Comparison of ENCODE assay signal across 9 cellular contexts in the genomic region with DNA sequence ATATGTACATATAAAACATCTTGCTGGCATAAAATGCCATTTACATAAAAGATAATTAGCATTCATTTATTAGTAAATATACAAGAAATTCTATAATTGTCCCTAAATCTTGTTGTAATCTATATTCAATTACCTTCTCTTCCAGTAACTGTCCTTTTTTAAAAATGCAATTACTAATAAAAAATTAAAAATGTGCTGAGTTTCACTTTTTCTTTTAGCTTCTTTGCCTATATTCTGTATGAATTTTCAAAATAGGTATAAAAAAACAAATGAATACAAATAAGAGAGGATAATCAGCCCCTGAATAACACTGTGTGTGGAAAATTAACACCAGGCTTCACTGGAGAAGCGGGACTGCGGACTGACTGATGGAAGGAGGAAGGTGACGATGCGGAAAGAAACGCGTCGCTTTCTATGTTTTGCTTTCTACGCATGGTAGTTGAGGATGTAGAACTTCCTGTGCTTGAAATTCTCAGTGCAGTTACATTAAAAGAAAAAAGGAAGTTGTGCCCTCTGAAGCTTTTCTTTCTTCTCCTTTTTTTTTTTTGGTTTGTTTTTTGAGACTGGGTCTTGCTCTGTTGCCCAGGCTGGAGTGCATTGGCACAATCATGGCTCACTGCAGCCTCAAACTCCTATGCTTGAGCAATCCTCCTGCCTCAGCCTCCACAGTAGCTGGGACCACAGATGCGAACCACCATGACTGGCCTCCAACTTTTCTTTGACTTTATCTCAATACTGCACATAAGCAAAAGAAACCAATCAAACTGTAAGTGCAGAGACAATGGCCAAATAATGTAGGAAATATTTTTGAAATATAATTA. TPM values are rescaled to one million over a fixed set of nuclear protein-coding genes. Genes with fewer than 3 reads are reported as not detected.
DNase-seq lines count a peak whose midpoint lies in the region; ATAC-seq and FAIRE-seq lines count a peak whose summit lies in the region.
"Had no signal": no experiment of that assay in that cellular context is flagged by ENCODE, and none has a peak within 500 bp of the region (broad histone marks: within the 10 kb centered on the region; RNA-seq: fewer than 3 reads in every experiment).

No MANE protein-coding gene starts in this region.

- peak overlapping the region; percentile 62 for H3K27ac Mint-ChIP-seq in activated CD4-positive, alpha-beta T cell treated with anti-CD3 and anti-CD28 coated beads, Interleukin-2, amount 10 ng/mL, durations not matched to agents 24 days and 14 days

- intact Hi-C loops in activated CD4-positive, alpha-beta T cell treated with anti-CD3 and anti-CD28 coated beads, Interleukin-2, amount 10 ng/mL, durations not matched to agents 24 days and 14 days (cut with micrococcal nuclease): no loop called here

- H3K4me3 Mint-ChIP-seq in activated CD4-positive, alpha-beta T cell treated with anti-CD3 and anti-CD28 coated beads, Interleukin-2, amount 10 ng/mL, durations not matched to agents 24 days and 14 days: peak overlapping the region; percentile 79

- no peaks in the 10 kb centered on the region for H3K4me1 ChIP-seq in small intestine (ENCODE audit: control insufficient read depth in 2 of 2, insufficient read depth in 1 of 2, low read depth in 1 of 2, low read length in 1 of 2)

- H3K27me3 Mint-ChIP-seq in activated CD4-positive, alpha-beta T cell treated with anti-CD3 and anti-CD28 coated beads, Interleukin-2, amount 10 ng/mL, durations not matched to agents 24 days and 14 days: peaks cover 12% of the 10 kb centered on the region

- H3K36me3 ChIP-seq in small intestine (ENCODE audit: control insufficient read depth in 2 of 2, insufficient read depth in 2 of 2, low read length in 2 of 2): no peaks in the 10 kb centered on the region
- H3K36me3 ChIP-seq: pancreas had no signal

- no peak for FAIRE-seq in small intestine (lab: Jason Lieb, UNC)

- no peak overlapping the region for H3K4me3 ChIP-seq in small intestine (ENCODE audit: low read depth in 1 of 2, low read length in 2 of 2)
- H3K4me3 ChIP-seq: pancreas had no signal

- H3K27ac ChIP-seq in small intestine (ENCODE audit: low read depth in 1 of 2, low read length in 1 of 2): no peak overlapping the region
- H3K27ac ChIP-seq: pancreas had no signal

- H3K27me3 ChIP-seq in small intestine (ENCODE audit: control insufficient read depth in 2 of 2, insufficient read depth in 2 of 2, low read length in 2 of 2): no peaks in the 10 kb centered on the region
- H3K27me3 ChIP-seq: pancreas had no signal

- peak; percentile 31 for DNase-seq in GM19238 (ENCODE audit: insufficient read length, low spot score)
- DNase-seq in activated CD4-positive, alpha-beta T cell treated with anti-CD3 and anti-CD28 coated beads, Interleukin-2, amount 10 ng/mL, durations not matched to agents 24 days and 14 days: peak; percentile 78
- DNase-seq in small intestine: peak; percentile 18
- DNase-seq in NCI-H774 (lab: John Stamatoyannopoulos, UW): no peak
- DNase-seq in NCI-H1436 treated with DMSO at 0.1 percent for 48 hours (lab: John Stamatoyannopoulos, UW): no peak
- DNase-seq in LoVo (ENCODE audit: low spot score): no peak
- no peak for DNase-seq in NCI-H446 (lab: John Stamatoyannopoulos, UW)
- DNase-seq: pancreas had no signal

- H3K9me3 Mint-ChIP-seq in activated CD4-positive, alpha-beta T cell treated with anti-CD3 and anti-CD28 coated beads, Interleukin-2, amount 10 ng/mL, durations not matched to agents 24 days and 14 days: peaks cover 11% of the 10 kb centered on the region

- no peaks in the 10 kb centered on the region for H3K36me3 Mint-ChIP-seq in activated CD4-positive, alpha-beta T cell treated with anti-CD3 and anti-CD28 coated beads, Interleukin-2, amount 10 ng/mL, durations not matched to agents 24 days and 14 days (ENCODE audit: low read depth)

- no peaks in the 10 kb centered on the region for H3K9me3 ChIP-seq in small intestine (ENCODE audit: control insufficient read depth, low read depth)
- H3K9me3 ChIP-seq: pancreas had no signal

- peak; percentile 87 for ATAC-seq in HG03135 (IDR thresholded peaks at IDR 0.05; ENCODE audit: unreplicated experiment)

- H3K4me1 Mint-ChIP-seq in activated CD4-positive, alpha-beta T cell treated with anti-CD3 and anti-CD28 coated beads, Interleukin-2, amount 10 ng/mL, durations not matched to agents 24 days and 14 days: peaks cover 14% of the 10 kb centered on the region

- WGBS in small intestine, 3 donors: 59 to 88% (median 83%) methylated on average over 9 of the region's 9 CpGs

RNA-seq across cellular contexts. Expression of a gene that starts 7.4 kb away (rescaled TPM):
- total RNA-seq in activated CD4-positive, alpha-beta T cell treated with anti-CD3 and anti-CD28 coated beads, Interleukin-2, amount 10 ng/mL, durations not matched to agents 24 days and 14 days: 29.4 and 31.0 TPM in 2 replicates
- 10 to 100 TPM; 21.7 to 30.6 (median 23.5) TPM for polyA plus RNA-seq in small intestine

Comparison
In these comparisons a context has a peak if more than half of its experiments do, and no peak if none do; other contexts are left out.
1. DNase-seq: peak in GM19238 (single experiment), activated CD4-positive, alpha-beta T cell treated with anti-CD3 and anti-CD28 coated beads, Interleukin-2, amount 10 ng/mL, durations not matched to agents 24 days and 14 days (single experiment) and small intestine (single experiment); none in NCI-H774 (single experiment), NCI-H1436 treated with DMSO at 0.1 percent for 48 hours (single experiment), LoVo (single experiment) and NCI-H446 (0 of 2).